28 cellular contexts compared by ENCODE assay signal in genomic region chr2:16085073-16085472, GRCh38.
"Had no signal": no experiment of that assay in that cellular context is flagged by ENCODE, and none has a peak within 500 bp of the region (broad histone marks: within the 10 kb centered on the region; RNA-seq: fewer than 3 reads in every experiment).

No MANE protein-coding gene starts in this region.

- H3K27me3 Mint-ChIP-seq: stimulated activated naive B cell treated with anti-CD40 and anti-IgM and Interleukin-4, amounts not matched to agents 10 μg/mL and 1 μg/mL and 100 μg/mL, for 72 hours; stimulated activated naive CD8-positive, alpha-beta T cell treated with anti-CD3 and anti-CD28 coated beads, Interleukin-15, Interleukin-2, amounts not matched to agents 100 ng/mL and 50 ng/mL, for 24 hours had no signal

- DNase-seq: naive thymus-derived CD8-positive, alpha-beta T cell; occipital lobe; ovary; posterior cingulate gyrus; psoas muscle; right cardiac atrium; right lobe of liver; sigmoid colon; small intestine; stimulated activated CD4-positive, alpha-beta T cell treated with anti-CD3 and anti-CD28 coated beads, Interleukin-15, amount 100 ng/mL, for 24 hours; stimulated activated CD4-positive, alpha-beta T cell treated with anti-CD3 and anti-CD28 coated beads, Interleukin-2, amount 100 ng/mL, for 24 hours; stimulated activated CD4-positive, alpha-beta T cell treated with anti-CD3 and anti-CD28 coated beads, Interleukin-2, amount 100 ng/mL, for 48 hours; stimulated activated CD4-positive, alpha-beta T cell treated with anti-CD3 and anti-CD28 coated beads, Interleukin-4, amount 100 ng/mL, for 24 hours; stimulated activated naive B cell treated with anti-CD40 and anti-IgM and Interleukin-4, amounts not matched to agents 10 μg/mL and 1 μg/mL and 100 μg/mL, for 72 hours; stimulated activated naive CD4-positive, alpha-beta T cell treated with Interleukin-2 at 50 U/mL for 16 hours; stomach; thyroid gland; trophoblast cell; upper lobe of left lung had no signal

- H3K4me3 Mint-ChIP-seq: naive thymus-derived CD8-positive, alpha-beta T cell; natural killer cell treated with Interleukin-12 subunit alpha and Interleukin-12 subunit beta and Interleukin-15 and Interleukin-18, amount 100 ng/mL, for 72 hours; stimulated activated effector memory CD8-positive, alpha-beta T cell treated with anti-CD3 and anti-CD28 coated beads, Interleukin-12 subunit alpha, Interleukin-12 subunit beta, amount 100 ng/mL, for 72 hours; stimulated activated naive B cell treated with anti-CD40 and anti-IgM and Interleukin-4, amounts not matched to agents 10 μg/mL and 1 μg/mL and 100 μg/mL, for 72 hours; stimulated activated naive CD8-positive, alpha-beta T cell treated with anti-CD3 and anti-CD28 coated beads, Interleukin-15, Interleukin-2, amounts not matched to agents 100 ng/mL and 50 ng/mL, for 24 hours had no signal

- H3K4me1 Mint-ChIP-seq: stimulated activated effector memory CD8-positive, alpha-beta T cell treated with anti-CD3 and anti-CD28 coated beads, Interleukin-12 subunit alpha, Interleukin-12 subunit beta, amount 100 ng/mL, for 72 hours; stimulated activated naive B cell treated with anti-CD40 and anti-IgM and Interleukin-4, amounts not matched to agents 10 μg/mL and 1 μg/mL and 100 μg/mL, for 72 hours had no signal

- H3K27ac ChIP-seq: ovary, parathyroid adenoma, psoas muscle, right lobe of liver, sigmoid colon, stomach, thoracic aorta, thyroid gland, tibial nerve, upper lobe of left lung, vagina had no signal

- H3K9ac ChIP-seq: parathyroid adenoma had no signal

- H3K27ac Mint-ChIP-seq: naive thymus-derived CD8-positive, alpha-beta T cell; natural killer cell treated with Interleukin-12 subunit alpha and Interleukin-12 subunit beta and Interleukin-15 and Interleukin-18, amount 100 ng/mL, for 72 hours; progenitor cell of endocrine pancreas; stimulated activated effector memory CD8-positive, alpha-beta T cell treated with anti-CD3 and anti-CD28 coated beads, Interleukin-12 subunit alpha, Interleukin-12 subunit beta, amount 100 ng/mL, for 72 hours; stimulated activated naive B cell treated with anti-CD40 and anti-IgM and Interleukin-4, amounts not matched to agents 10 μg/mL and 1 μg/mL and 100 μg/mL, for 72 hours; stimulated activated naive CD8-positive, alpha-beta T cell treated with anti-CD3 and anti-CD28 coated beads, Interleukin-15, Interleukin-2, amounts not matched to agents 100 ng/mL and 50 ng/mL, for 24 hours had no signal

- H3K36me3 Mint-ChIP-seq: naive thymus-derived CD8-positive, alpha-beta T cell; natural killer cell treated with Interleukin-12 subunit alpha and Interleukin-12 subunit beta and Interleukin-15 and Interleukin-18, amount 100 ng/mL, for 72 hours; stimulated activated effector memory CD8-positive, alpha-beta T cell treated with anti-CD3 and anti-CD28 coated beads, Interleukin-12 subunit alpha, Interleukin-12 subunit beta, amount 100 ng/mL, for 72 hours; stimulated activated naive B cell treated with anti-CD40 and anti-IgM and Interleukin-4, amounts not matched to agents 10 μg/mL and 1 μg/mL and 100 μg/mL, for 72 hours had no signal

- FAIRE-seq: small intestine, urothelium cell line had no signal

- ATAC-seq: naive thymus-derived CD8-positive, alpha-beta T cell; natural killer cell treated with Interleukin-12 subunit alpha and Interleukin-12 subunit beta and Interleukin-15 and Interleukin-18, amount 100 ng/mL, for 72 hours; psoas muscle; right cardiac atrium; right lobe of liver; stimulated activated effector memory CD8-positive, alpha-beta T cell treated with anti-CD3 and anti-CD28 coated beads, Interleukin-12 subunit alpha, Interleukin-12 subunit beta, amount 100 ng/mL, for 72 hours; stimulated activated naive B cell treated with anti-CD40 and anti-IgM and Interleukin-4, amounts not matched to agents 10 μg/mL and 1 μg/mL and 100 μg/mL, for 72 hours had no signal

- H3K27me3 ChIP-seq: ovary, right lobe of liver, thyroid gland, upper lobe of left lung, vagina had no signal

- H3K4me1 ChIP-seq: parathyroid adenoma, psoas muscle, right lobe of liver, sigmoid colon, stomach, thyroid gland, tibial nerve, upper lobe of left lung, vagina had no signal

- H3K79me2 ChIP-seq: parathyroid adenoma had no signal

- H3K4me3 ChIP-seq: ovary, psoas muscle, right lobe of liver, sigmoid colon, stomach, thoracic aorta, thyroid gland, tibial nerve, upper lobe of left lung, vagina had no signal

- H3K36me3 ChIP-seq: ovary, right lobe of liver, sigmoid colon, stomach, thoracic aorta, thyroid gland, tibial nerve, upper lobe of left lung, vagina had no signal

- H2AFZ ChIP-seq: parathyroid adenoma had no signal

- H3K9me3 Mint-ChIP-seq: natural killer cell treated with Interleukin-12 subunit alpha and Interleukin-12 subunit beta and Interleukin-15 and Interleukin-18, amount 100 ng/mL, for 72 hours; stimulated activated effector memory CD8-positive, alpha-beta T cell treated with anti-CD3 and anti-CD28 coated beads, Interleukin-12 subunit alpha, Interleukin-12 subunit beta, amount 100 ng/mL, for 72 hours; stimulated activated naive B cell treated with anti-CD40 and anti-IgM and Interleukin-4, amounts not matched to agents 10 μg/mL and 1 μg/mL and 100 μg/mL, for 72 hours; stimulated activated naive CD8-positive, alpha-beta T cell treated with anti-CD3 and anti-CD28 coated beads, Interleukin-15, Interleukin-2, amounts not matched to agents 100 ng/mL and 50 ng/mL, for 24 hours had no signal

- H3K9me3 ChIP-seq: ovary, psoas muscle, right lobe of liver, sigmoid colon, stomach, thoracic aorta, thyroid gland, tibial nerve, upper lobe of left lung, vagina had no signal
